In genomic region chr5:74499236-74499635, GRCh38 we compare ENCODE assay signal across 20 cellular contexts.
DNase-seq lines count a peak whose midpoint lies in the region; ATAC-seq, FAIRE-seq and TF ChIP-seq lines count a peak whose summit lies in the region.
"Had no signal": no experiment of that assay in that cellular context is flagged by ENCODE, and none has a peak within 500 bp of the region (broad histone marks: within the 10 kb centered on the region; RNA-seq: fewer than 3 reads in every experiment).

No MANE protein-coding gene starts in this region.

- no peak overlapping the region for H3K4me3 ChIP-seq in parathyroid adenoma (ENCODE audit: low read depth, low read length)
- H3K4me3 ChIP-seq in tibial artery, result no peak overlapping the region
- no peak overlapping the region for H3K4me3 ChIP-seq in gastrocnemius medialis

- H2AFZ ChIP-seq in parathyroid adenoma, result peak overlapping the region; percentile 63

- H3K9me3 ChIP-seq in parathyroid adenoma (ENCODE audit: control insufficient read depth, low read length), result no peaks in the 10 kb centered on the region
- no peaks in the 10 kb centered on the region for H3K9me3 ChIP-seq in tibial artery
- H3K9me3 ChIP-seq in gastrocnemius medialis, result no peaks in the 10 kb centered on the region

- TF ChIP-seq POLR2A in gastrocnemius medialis (IDR thresholded peaks at IDR 0.05), result no peak

- no peaks in the 10 kb centered on the region for H3K27me3 ChIP-seq in parathyroid adenoma (ENCODE audit: control insufficient read depth, insufficient read depth, low read length)
- H3K27me3 ChIP-seq in tibial artery, result no peaks in the 10 kb centered on the region
- H3K27me3 ChIP-seq in gastrocnemius medialis, result no peaks in the 10 kb centered on the region

- intact Hi-C loops in tibial artery (cut with DNase I; ENCODE audit: low total_unique reads) (no loop called here), gastrocnemius medialis (cut with DNase I; ENCODE audit: low total_unique reads) (no loop called here)

- H3K27ac ChIP-seq in parathyroid adenoma, result peak overlapping the region; percentile 60
- H3K27ac ChIP-seq in tibial artery, result no peak overlapping the region
- no peak overlapping the region for H3K27ac ChIP-seq in gastrocnemius medialis

- H3K79me2 ChIP-seq in parathyroid adenoma, result no peaks in the 10 kb centered on the region

- in situ Hi-C loops in gastrocnemius medialis (cut with MboI; ENCODE audit: low sequenced_read_pairs in 4 of 4), result no loop called here

- H3K4me2 ChIP-seq in parathyroid adenoma (ENCODE audit: low read length), result no peak overlapping the region

- no peak overlapping the region for H3K9ac ChIP-seq in parathyroid adenoma

- TF ChIP-seq CTCF in parathyroid adenoma (IDR thresholded peaks at IDR 0.05) (no peak), tibial artery (IDR thresholded peaks at IDR 0.05) (no peak), gastrocnemius medialis (IDR thresholded peaks at IDR 0.05 in 4 of 5, conservative IDR thresholded peaks at IDR 0.05 in 1 of 5) (no peak)

- ATAC-seq in HG02973 (IDR thresholded peaks at IDR 0.05; ENCODE audit: unreplicated experiment), result no peak
- no peak for ATAC-seq in gastrocnemius medialis
- ATAC-seq: Right ventricle myocardium inferior; stimulated activated memory B cell treated with anti-CD40 and anti-IgM and Interleukin-4, amounts not matched to agents 10 μg/mL and 1 μg/mL and 100 μg/mL, for 72 hours had no signal

- peak; percentile 17 for FAIRE-seq in islet of Langerhans (lab: Jason Lieb, UNC)
- FAIRE-seq: GM12892, keratinocyte had no signal

- DNase-seq in NCI-H1092 treated with DMSO at 0.1 percent for 48 hours (lab: John Stamatoyannopoulos, UW) (peak; percentile 74), NCI-H1092 (lab: John Stamatoyannopoulos, UW) (no peak), NCI-H69 (lab: John Stamatoyannopoulos, UW) (peak; percentile 88), tibial artery (no peak), gastrocnemius medialis (no peak)
- DNase-seq: activated CD4-positive, alpha-beta memory T cell treated with anti-CD3 and anti-CD28 coated beads, Interleukin-2, amount 10 ng/mL, durations not matched to agents 7 days and 5 days; aorta; cortex of kidney; HCEC 1CT; NCI-H1417 treated with DMSO at 0.1 percent for 48 hours; NCI-H524 treated with DMSO at 0.1 percent for 48 hours; nucleus accumbens; stimulated activated CD4-positive, alpha-beta T cell treated with anti-CD3 and anti-CD28 coated beads, Interleukin-4, amount 100 ng/mL, for 1 hour had no signal

- peaks cover 21% of the 10 kb centered on the region for H3K4me1 ChIP-seq in parathyroid adenoma
- no peaks in the 10 kb centered on the region for H3K4me1 ChIP-seq in tibial artery
- no peaks in the 10 kb centered on the region for H3K4me1 ChIP-seq in gastrocnemius medialis

- H3K36me3 ChIP-seq in parathyroid adenoma (ENCODE audit: control insufficient read depth, insufficient read depth, low read length), result no peaks in the 10 kb centered on the region
- H3K36me3 ChIP-seq in tibial artery, result no peaks in the 10 kb centered on the region
- H3K36me3 ChIP-seq in gastrocnemius medialis, result no peaks in the 10 kb centered on the region

Comparison
In these comparisons a context has a peak if more than half of its experiments do, and no peak if none do; other contexts are left out.
1. DNase-seq: peak in NCI-H1092 treated with DMSO at 0.1 percent for 48 hours (single experiment) and NCI-H69 (single experiment); none in NCI-H1092 (single experiment), tibial artery (0 of 2) and gastrocnemius medialis (0 of 2).